10 cellular contexts compared by ENCODE assay signal in genomic region chr11:13249992-13250391, GRCh38. TPM values are rescaled to one million over a fixed set of nuclear protein-coding genes. Genes with fewer than 3 reads are reported as not detected.
DNase-seq lines count a peak whose midpoint lies in the region; ATAC-seq and TF ChIP-seq lines count a peak whose summit lies in the region.
"Had no signal": no experiment of that assay in that cellular context is flagged by ENCODE, and none has a peak within 500 bp of the region (broad histone marks: within the 10 kb centered on the region; RNA-seq: fewer than 3 reads in every experiment).

No MANE protein-coding gene starts in this region.

- no peaks in the 10 kb centered on the region for H3F3A ChIP-seq in PC-3 (ENCODE audit: low read length, unreplicated experiment)

- H3K4me2 ChIP-seq in PC-3 (ENCODE audit: low read length): no peak overlapping the region
- H3K4me2 ChIP-seq: smooth muscle cell had no signal

- peaks cover 19% of the 10 kb centered on the region for H3K27me3 Mint-ChIP-seq in activated naive CD8-positive, alpha-beta T cell treated with anti-CD3 and anti-CD28 coated beads for 36 hours

- ATAC-seq in PC-3 (peak; percentile 75), GM21825 (IDR thresholded peaks at IDR 0.05; ENCODE audit: unreplicated experiment) (no peak), GM18909 (IDR thresholded peaks at IDR 0.05; ENCODE audit: poor library complexity, unreplicated experiment) (no peak)
- ATAC-seq: T-cell had no signal

- CTCF ChIA-PET in A673 (lab: Charles Lee) (no interaction called here), PC-3 (lab: Charles Lee) (interaction anchor here (0.9 to 1.4 kb wide), 2 partner anchors 28 to 85 kb away, joined by 3 to 5 read pairs; no protein-coding TSS in a partner anchor)

- H3K4me3 ChIP-seq in A673 (ENCODE audit: low read depth, low read length, poor library complexity, severe bottlenecking): no peak overlapping the region
- H3K4me3 ChIP-seq in GM12864 (ENCODE audit: low read depth, low read length): no peak overlapping the region
- no peak overlapping the region for H3K4me3 ChIP-seq in PC-3 (ENCODE audit: low read length)
- H3K4me3 ChIP-seq in epithelial cell of proximal tubule (ENCODE audit: low read depth, low read length): no peak overlapping the region
- H3K4me3 ChIP-seq: smooth muscle cell had no signal

- H3K9me3 ChIP-seq in A673 (ENCODE audit: low read depth, low read length, poor library complexity, severe bottlenecking): no peaks in the 10 kb centered on the region
- H3K9me3 ChIP-seq in PC-3 (ENCODE audit: low read length): no peaks in the 10 kb centered on the region

- no peak for DNase-seq in A673 (ENCODE audit: low spot score)
- no peak for DNase-seq in GM12864 (ENCODE audit: low read depth)
- peak; percentile 48 for DNase-seq in PC-3
- DNase-seq in epithelial cell of proximal tubule (ENCODE audit: low read depth): no peak
- no peak for DNase-seq in activated naive CD8-positive, alpha-beta T cell treated with anti-CD3 and anti-CD28 coated beads for 36 hours
- no peak for DNase-seq in GOT3 (lab: John Stamatoyannopoulos, UW)

- intact Hi-C loops in A673 (cut with micrococcal nuclease; ENCODE audit: unreplicated experiment) (no loop called here), PC-3 (cut with micrococcal nuclease) (loop anchor here (1.0 to 2.0 kb wide), 2 partner anchors 85 to 94 kb away; no protein-coding TSS in a partner anchor)

- H3K27ac ChIP-seq in A673 (ENCODE audit: low read depth, low read length, poor library complexity, severe bottlenecking) (no peak overlapping the region), PC-3 (ENCODE audit: low read length) (no peak overlapping the region)

- H3K9ac ChIP-seq in PC-3 (ENCODE audit: low read length): no peak overlapping the region

- no peaks in the 10 kb centered on the region for H3K9me2 ChIP-seq in PC-3 (replicated peaks; ENCODE audit: low read length)

- POLR2A ChIA-PET in A673 (lab: Charles Lee; ENCODE audit: low non-redundant PET) (no interaction called here), PC-3 (lab: Charles Lee; ENCODE audit: unreplicated experiment) (interaction anchor here (0.6 kb wide), 1 partner anchor 522 kb away, joined by 5 read pairs; no protein-coding TSS in a partner anchor)

- H3K27ac Mint-ChIP-seq in activated naive CD8-positive, alpha-beta T cell treated with anti-CD3 and anti-CD28 coated beads for 36 hours: no peak overlapping the region
- H3K27ac Mint-ChIP-seq: T-cell had no signal

- TF ChIP-seq CTCF in A673 (conservative IDR thresholded peaks at IDR 0.05; ENCODE audit: low read depth, low read length): 0 out of 2 replicates have a peak, but pooled peaks have one; percentile 12
- TF ChIP-seq CTCF in GM12864 (IDR thresholded peaks at IDR 0.05; ENCODE audit: low read depth, low read length, missing control alignments): peak; percentile 39
- peak; percentile 62 for TF ChIP-seq CTCF in PC-3 (conservative IDR thresholded peaks at IDR 0.05; ENCODE audit: low read depth, low read length)
- peak; percentile 17 for TF ChIP-seq CTCF in epithelial cell of proximal tubule (conservative IDR thresholded peaks at IDR 0.05; ENCODE audit: low read depth, low read length)

- BruUV-seq in A673 (replicated peaks; lab: Mats Ljungman, UMichigan) (no TSS peak), PC-3 (replicated peaks; lab: Mats Ljungman, UMichigan) (no TSS peak)

- H3K9me3 Mint-ChIP-seq in activated naive CD8-positive, alpha-beta T cell treated with anti-CD3 and anti-CD28 coated beads for 36 hours: no peaks in the 10 kb centered on the region
- H3K9me3 Mint-ChIP-seq: T-cell had no signal

- no peaks in the 10 kb centered on the region for H3K79me2 ChIP-seq in PC-3 (ENCODE audit: low read length)

- no peak overlapping the region for H2AFZ ChIP-seq in PC-3 (ENCODE audit: low read length)

- no peaks in the 10 kb centered on the region for H3K36me3 ChIP-seq in A673 (ENCODE audit: insufficient read depth, low read length, poor library complexity, severe bottlenecking)
- H3K36me3 ChIP-seq in PC-3 (ENCODE audit: low read depth, low read length): no peaks in the 10 kb centered on the region

- H3K36me3 Mint-ChIP-seq in activated naive CD8-positive, alpha-beta T cell treated with anti-CD3 and anti-CD28 coated beads for 36 hours: no peaks in the 10 kb centered on the region
- H3K36me3 Mint-ChIP-seq: T-cell had no signal

- no peaks in the 10 kb centered on the region for H3K4me1 Mint-ChIP-seq in activated naive CD8-positive, alpha-beta T cell treated with anti-CD3 and anti-CD28 coated beads for 36 hours
- H3K4me1 Mint-ChIP-seq: T-cell had no signal

- no peak overlapping the region for H3K4me3 Mint-ChIP-seq in activated naive CD8-positive, alpha-beta T cell treated with anti-CD3 and anti-CD28 coated beads for 36 hours
- H3K4me3 Mint-ChIP-seq: T-cell had no signal

- H3K27me3 ChIP-seq in A673 (replicated peaks; ENCODE audit: insufficient read depth, low read depth, low read length, poor library complexity) (no peaks in the 10 kb centered on the region), PC-3 (ENCODE audit: low read length) (no peaks in the 10 kb centered on the region)

- H3K4me1 ChIP-seq in A673 (ENCODE audit: insufficient read depth, low read length, poor library complexity, severe bottlenecking) (no peaks in the 10 kb centered on the region), PC-3 (ENCODE audit: insufficient read depth, low read length) (peaks cover 4% of the 10 kb centered on the region; the same call in 1 of the 2 replicates)

- no peaks in the 10 kb centered on the region for H4K20me1 ChIP-seq in PC-3 (ENCODE audit: low read length)

RNA-seq across cellular contexts. Expression of gene BMAL1, which starts 27.6 kb away (rescaled TPM):
- total RNA-seq in A673 (2021): 3.2 and 3.6 TPM in 2 replicates
- 4.7 and 10.9 TPM in 2 replicates for total RNA-seq in PC-3 (2014; rRNA removed)
- 8.5 and 10.3 TPM in 2 replicates for total RNA-seq in epithelial cell of proximal tubule
- total RNA-seq in activated naive CD8-positive, alpha-beta T cell treated with anti-CD3 and anti-CD28 coated beads for 36 hours: 10 to 100 TPM; 12.2 to 13.6 TPM

Comparison
In these comparisons a context has a peak if more than half of its experiments do, and no peak if none do; other contexts are left out.
1. CTCF ChIP-seq: peak in every context shown above with its lines; median percentile 62 in PC-3; 39 in GM12864; 17 in epithelial cell of proximal tubule; 12 in A673.